Comparison of ENCODE assay signal across 24 cellular contexts in the genomic region with DNA sequence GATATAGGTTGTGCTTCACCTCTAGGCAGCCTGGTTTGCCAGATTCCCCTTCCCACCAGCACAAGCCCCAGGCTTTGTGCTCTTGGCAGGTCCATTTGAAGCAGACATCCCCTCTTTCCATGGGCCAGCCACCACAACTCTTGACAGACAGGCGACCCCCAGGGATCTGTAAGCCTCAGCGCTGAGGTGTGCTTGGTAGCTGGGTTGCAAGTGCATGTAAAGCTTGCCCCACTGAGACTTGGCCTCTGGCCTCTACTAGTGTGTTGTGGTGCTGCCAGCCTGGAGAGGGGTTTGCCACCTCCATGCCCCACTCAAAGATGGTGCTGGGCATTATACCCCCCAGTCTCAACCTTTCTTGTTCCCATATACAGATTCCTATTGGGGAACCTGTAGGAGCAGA.
"Had no signal": no experiment of that assay in that cellular context is flagged by ENCODE, and none has a peak within 500 bp of the region (broad histone marks: within the 10 kb centered on the region; RNA-seq: fewer than 3 reads in every experiment).

No MANE protein-coding gene starts in this region.

- DNase-seq: effector memory CD4-positive, alpha-beta T cell; hypothalamus; immature natural killer cell; islet precursor cell; kidney glomerular epithelial cell; left ventricle myocardium superior; lower lobe of right lung; natural killer cell; occipital lobe; pancreas; stimulated activated CD4-positive, alpha-beta T cell treated with anti-CD3 and anti-CD28 coated beads, Interleukin-12 subunit alpha, Interleukin-12 subunit beta, amount 100 ng/mL, for 4 hours; stimulated activated CD4-positive, alpha-beta T cell treated with anti-CD3 and anti-CD28 coated beads, Interleukin-2, amount 100 ng/mL, for 24 hours; stimulated activated CD4-positive, alpha-beta T cell treated with anti-CD3 and anti-CD28 coated beads, Interleukin-4, amount 100 ng/mL, for 24 hours; stimulated activated naive B cell treated with anti-CD40 and anti-IgM and Interleukin-4, amounts not matched to agents 10 μg/mL and 1 μg/mL and 100 μg/mL, for 72 hours; transverse colon; upper lobe of right lung; uterus had no signal

- H3K27ac ChIP-seq: coronary artery, lower lobe of right lung, pancreas, right atrium auricular region, thoracic aorta, transverse colon, upper lobe of right lung, uterus had no signal

- H3K36me3 Mint-ChIP-seq: immature natural killer cell; natural killer cell; stimulated activated naive B cell treated with anti-CD40 and anti-IgM and Interleukin-4, amounts not matched to agents 10 μg/mL and 1 μg/mL and 100 μg/mL, for 72 hours had no signal

- ATAC-seq: left ventricle myocardium superior; lower lobe of right lung; natural killer cell; pancreas; sciatic nerve; stimulated activated naive B cell treated with anti-CD40 and anti-IgM and Interleukin-4, amounts not matched to agents 10 μg/mL and 1 μg/mL and 100 μg/mL, for 72 hours; upper lobe of right lung had no signal

- H3K9me3 ChIP-seq: lower lobe of right lung, pancreas, right atrium auricular region, thoracic aorta, transverse colon, upper lobe of right lung, uterus had no signal

- H3K27ac Mint-ChIP-seq: immature natural killer cell; natural killer cell; progenitor cell of endocrine pancreas; stimulated activated naive B cell treated with anti-CD40 and anti-IgM and Interleukin-4, amounts not matched to agents 10 μg/mL and 1 μg/mL and 100 μg/mL, for 72 hours; stimulated activated naive CD8-positive, alpha-beta T cell treated with anti-CD3 and anti-CD28 coated beads, Interleukin-15, Interleukin-2, amounts not matched to agents 100 ng/mL and 50 ng/mL, for 24 hours had no signal

- H3K4me1 Mint-ChIP-seq: immature natural killer cell; natural killer cell; stimulated activated naive B cell treated with anti-CD40 and anti-IgM and Interleukin-4, amounts not matched to agents 10 μg/mL and 1 μg/mL and 100 μg/mL, for 72 hours had no signal

- H3K4me1 ChIP-seq: lower lobe of right lung, pancreas, right atrium auricular region, transverse colon, upper lobe of right lung, uterus had no signal

- H3K27me3 ChIP-seq: pancreas, right atrium auricular region, transverse colon, upper lobe of right lung, uterus had no signal

- H3K4me3 Mint-ChIP-seq: immature natural killer cell; natural killer cell; stimulated activated naive B cell treated with anti-CD40 and anti-IgM and Interleukin-4, amounts not matched to agents 10 μg/mL and 1 μg/mL and 100 μg/mL, for 72 hours; stimulated activated naive CD8-positive, alpha-beta T cell treated with anti-CD3 and anti-CD28 coated beads, Interleukin-15, Interleukin-2, amounts not matched to agents 100 ng/mL and 50 ng/mL, for 24 hours had no signal

- H3K36me3 ChIP-seq: lower lobe of right lung, pancreas, right atrium auricular region, thoracic aorta, transverse colon, upper lobe of right lung, uterus had no signal

- H3K4me2 ChIP-seq: smooth muscle cell had no signal

- H3K4me3 ChIP-seq: coronary artery, lower lobe of right lung, pancreas, right atrium auricular region, smooth muscle cell, thoracic aorta, transverse colon, upper lobe of right lung, uterus had no signal

- H3K9me3 Mint-ChIP-seq: immature natural killer cell; natural killer cell; stimulated activated naive B cell treated with anti-CD40 and anti-IgM and Interleukin-4, amounts not matched to agents 10 μg/mL and 1 μg/mL and 100 μg/mL, for 72 hours; stimulated activated naive CD8-positive, alpha-beta T cell treated with anti-CD3 and anti-CD28 coated beads, Interleukin-15, Interleukin-2, amounts not matched to agents 100 ng/mL and 50 ng/mL, for 24 hours had no signal
